ENCODE assay signal across 9 cellular contexts in the genomic region with DNA sequence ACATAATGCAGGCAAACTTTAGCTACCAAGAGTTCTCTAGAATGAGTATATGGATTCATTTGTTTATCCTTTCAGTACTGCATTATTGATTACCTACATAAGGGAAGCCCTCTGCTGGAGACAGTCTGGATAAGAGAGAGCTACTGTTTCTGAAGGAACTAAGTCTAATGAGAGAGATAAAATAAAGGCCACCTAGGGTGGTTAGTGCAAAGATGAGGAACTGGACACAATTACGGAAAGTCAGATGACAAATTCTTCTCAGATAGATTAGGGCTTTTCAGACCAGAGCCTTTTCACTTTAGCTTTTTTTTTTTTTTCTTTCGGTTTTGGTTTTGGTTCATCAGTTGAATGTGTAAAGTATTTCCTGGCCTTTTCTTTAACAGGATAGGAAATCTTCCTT. TPM values are rescaled to one million over a fixed set of nuclear protein-coding genes. Genes with fewer than 3 reads are reported as not detected.
DNase-seq lines count a peak whose midpoint lies in the region; ATAC-seq, FAIRE-seq and TF ChIP-seq lines count a peak whose summit lies in the region.
"Had no signal": no experiment of that assay in that cellular context is flagged by ENCODE, and none has a peak within 500 bp of the region (broad histone marks: within the 10 kb centered on the region; RNA-seq: fewer than 3 reads in every experiment).

No MANE protein-coding gene starts in this region.

- H2AFZ ChIP-seq in keratinocyte (ENCODE audit: control insufficient read depth, low read length): peak overlapping the region; percentile 32

- FAIRE-seq in GM18507 (lab: Jason Lieb, UNC) (peak; percentile 82), keratinocyte (lab: Jason Lieb, UNC) (no peak)

- dilution Hi-C loops in keratinocyte (cut with MboI; ENCODE audit: extremely low pct_ligation_motif_present, low sequenced_read_pairs): no loop called here

- no peaks in the 10 kb centered on the region for H3K79me2 ChIP-seq in keratinocyte (ENCODE audit: control insufficient read depth, insufficient read depth, low read length)

- peaks cover 5% of the 10 kb centered on the region for H3K4me1 ChIP-seq in keratinocyte (ENCODE audit: control insufficient read depth, extremely low read depth, insufficient read depth, low read length)

- H3K9ac ChIP-seq in keratinocyte (ENCODE audit: control insufficient read depth, extremely low read depth, insufficient read depth, low read length): no peak overlapping the region

- H3K4me2 ChIP-seq in keratinocyte (ENCODE audit: control insufficient read depth, extremely low read depth, insufficient read depth, low read depth, low read length): no peak overlapping the region

- ATAC-seq in GM21528 (IDR thresholded peaks at IDR 0.05; ENCODE audit: low FRiP score, unreplicated experiment) (peak; percentile 80), HG03521 (IDR thresholded peaks at IDR 0.05; ENCODE audit: unreplicated experiment) (peak; percentile 68)

- no peak overlapping the region for H3K27ac ChIP-seq in keratinocyte (ENCODE audit: control insufficient read depth, insufficient read depth, low read length)
- no peak overlapping the region for H3K27ac ChIP-seq in substantia nigra (ENCODE audit: low read depth, low read length, poor library complexity, severe bottlenecking)

- no peaks in the 10 kb centered on the region for H3K36me3 ChIP-seq in keratinocyte (ENCODE audit: control insufficient read depth in 2 of 2, extremely low read depth in 1 of 2, insufficient read depth in 2 of 2, low read length in 2 of 2)

- no peaks in the 10 kb centered on the region for H3K9me3 ChIP-seq in keratinocyte (ENCODE audit: control insufficient read depth, low read depth, low read length)

- H4K20me1 ChIP-seq in keratinocyte (ENCODE audit: control insufficient read depth, extremely low read depth, insufficient read depth, low read length): no peaks in the 10 kb centered on the region

- TF ChIP-seq CTCF in keratinocyte (optimal IDR thresholded peaks at IDR 0.05 in 1 of 3, IDR thresholded peaks at IDR 0.05 in 1 of 3, conservative IDR thresholded peaks at IDR 0.05 in 1 of 3; ENCODE audit: extremely low read depth in 1 of 3, insufficient read depth in 2 of 3, low read length in 3 of 3): peak in 1 of 3 experiments; percentile 15

- DNase-seq in GM18507 (ENCODE audit: extremely low spot score, insufficient read length, low read depth): no peak
- DNase-seq in keratinocyte (ENCODE audit: low read depth, low spot score): no peak
- DNase-seq in midbrain (lab: John Stamatoyannopoulos, UW): no peak
- DNase-seq in substantia nigra (lab: John Stamatoyannopoulos, UW): no peak
- no peak for DNase-seq in anterior cingulate cortex (lab: John Stamatoyannopoulos, UW)
- DNase-seq in DMS153 (lab: John Stamatoyannopoulos, UW): no peak

- no peaks in the 10 kb centered on the region for H3K9me1 ChIP-seq in keratinocyte (ENCODE audit: control insufficient read depth, extremely low read depth, insufficient read depth, low read length)

- H3K4me3 ChIP-seq in keratinocyte (ENCODE audit: control insufficient read depth in 2 of 3, extremely low read depth in 1 of 3, insufficient read depth in 2 of 3, low read depth in 1 of 3, low read length in 3 of 3): no peak overlapping the region
- H3K4me3 ChIP-seq: lung had no signal

- no peaks in the 10 kb centered on the region for H3K27me3 ChIP-seq in keratinocyte (ENCODE audit: control insufficient read depth, extremely low read depth, insufficient read depth, low read length)

RNA-seq across cellular contexts. Expression of gene ISOC1, which starts 31.3 kb away (rescaled TPM):
- polyA plus RNA-seq in keratinocyte: 16.4 to 26.4 TPM (median 16.8 TPM) in 3 replicates
- 11.2 TPM for polyA plus RNA-seq in keratinocyte (2011; ENCODE audit: low read depth)
- polyA plus RNA-seq in keratinocyte (2011; cell fraction: cytosol; rRNA removed): 16.5 and 21.6 TPM in 2 replicates
- polyA plus RNA-seq in keratinocyte (2011; cell fraction: nucleus; rRNA removed): 11.5 and 12.2 TPM in 2 replicates
- 13.7 and 16.6 TPM in 2 replicates for polyA plus RNA-seq in keratinocyte (2012; ENCODE audit: low replicate concordance)
- polyA minus RNA-seq in keratinocyte: 2.7 to 18.3 TPM (median 10.0 TPM) in 3 replicates
- polyA minus RNA-seq in keratinocyte (2011; cell fraction: cytosol; rRNA and poly(A)+ RNA removed): 19.2 TPM
- polyA minus RNA-seq in keratinocyte (2011; cell fraction: nucleus; rRNA and poly(A)+ RNA removed): 4.4 and 7.9 TPM in 2 replicates
